Comparison of ENCODE assay signal across 28 cellular contexts in the genomic region with DNA sequence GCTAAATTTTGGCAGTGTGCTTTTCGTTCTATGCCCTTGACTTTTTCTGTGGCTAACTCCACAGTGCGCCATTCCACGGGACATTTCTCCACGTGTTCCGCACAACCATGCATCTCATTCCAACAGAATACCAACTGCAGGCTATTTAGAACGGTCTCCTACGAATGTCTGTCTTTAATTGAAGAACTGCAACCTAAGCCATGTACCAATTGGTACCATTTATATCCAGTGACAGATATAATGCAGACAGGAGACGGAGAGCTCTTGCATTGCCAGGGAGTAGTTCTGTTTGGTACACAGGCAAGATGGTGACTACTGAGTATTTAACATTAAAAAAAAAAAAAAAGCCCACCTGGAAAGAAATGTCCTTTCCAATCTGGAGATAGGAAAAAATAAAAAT.
"Had no signal": no experiment of that assay in that cellular context is flagged by ENCODE, and none has a peak within 500 bp of the region (broad histone marks: within the 10 kb centered on the region; RNA-seq: fewer than 3 reads in every experiment).

No MANE protein-coding gene starts in this region.

- H3K27ac Mint-ChIP-seq: mesothelial cell of epicardium; neural progenitor cell; progenitor cell of endocrine pancreas; stimulated activated memory B cell treated with anti-CD40 and anti-IgM and Interleukin-4, amounts not matched to agents 10 μg/mL and 1 μg/mL and 100 μg/mL, for 72 hours had no signal

- H2AFZ ChIP-seq: neural progenitor cell, parathyroid adenoma had no signal

- H3K9me3 ChIP-seq: esophagus squamous epithelium, mucosa of descending colon, right atrium auricular region, sigmoid colon, spleen, testis, tibial artery, upper lobe of left lung had no signal

- H3K4me2 ChIP-seq: neural progenitor cell had no signal

- H3K4me3 Mint-ChIP-seq: effector memory CD8-positive, alpha-beta T cell; mesothelial cell of epicardium; naive B cell; natural killer cell treated with Interleukin-12 subunit alpha and Interleukin-12 subunit beta and Interleukin-15 and Interleukin-18, amount 100 ng/mL, for 72 hours; neural progenitor cell; stimulated activated memory B cell treated with anti-CD40 and anti-IgM and Interleukin-4, amounts not matched to agents 10 μg/mL and 1 μg/mL and 100 μg/mL, for 72 hours had no signal

- H3K36me3 ChIP-seq: esophagus squamous epithelium, neural progenitor cell, right atrium auricular region, sigmoid colon, tibial artery, upper lobe of left lung had no signal

- ATAC-seq: effector memory CD8-positive, alpha-beta T cell; left lobe of liver; mucosa of descending colon; natural killer cell treated with Interleukin-12 subunit alpha and Interleukin-12 subunit beta and Interleukin-15 and Interleukin-18, amount 100 ng/mL, for 72 hours; stimulated activated memory B cell treated with anti-CD40 and anti-IgM and Interleukin-4, amounts not matched to agents 10 μg/mL and 1 μg/mL and 100 μg/mL, for 72 hours; stimulated activated naive CD8-positive, alpha-beta T cell treated with anti-CD3 and anti-CD28 coated beads, Interleukin-15, Interleukin-2, amounts not matched to agents 100 U/mL and 50 U/mL, for 24 hours had no signal

- FAIRE-seq: endometrium, keratinocyte, urothelium cell line had no signal

- H3K4me1 ChIP-seq: sigmoid colon, tibial artery had no signal

- DNase-seq: effector memory CD8-positive, alpha-beta T cell; erythroblast; esophagus squamous epithelium; foreskin melanocyte; mesenchymal stem cell; mucosa of descending colon; naive B cell; sigmoid colon; spleen; stimulated activated CD4-positive, alpha-beta T cell treated with anti-CD3 and anti-CD28 coated beads, Interleukin-4, amount 100 ng/mL, for 4 hours; stimulated activated naive CD8-positive, alpha-beta T cell treated with anti-CD3 and anti-CD28 coated beads, Interleukin-15, Interleukin-2, amounts not matched to agents 100 U/mL and 50 U/mL, for 24 hours; substantia nigra; testis; tibial artery; upper lobe of left lung had no signal

- H3K4me1 Mint-ChIP-seq: mesothelial cell of epicardium, neural progenitor cell had no signal

- H3K9me3 Mint-ChIP-seq: effector memory CD8-positive, alpha-beta T cell; mesothelial cell of epicardium; naive B cell; natural killer cell treated with Interleukin-12 subunit alpha and Interleukin-12 subunit beta and Interleukin-15 and Interleukin-18, amount 100 ng/mL, for 72 hours; neural progenitor cell; stimulated activated memory B cell treated with anti-CD40 and anti-IgM and Interleukin-4, amounts not matched to agents 10 μg/mL and 1 μg/mL and 100 μg/mL, for 72 hours had no signal

- H3K27me3 Mint-ChIP-seq: effector memory CD8-positive, alpha-beta T cell; naive B cell; natural killer cell treated with Interleukin-12 subunit alpha and Interleukin-12 subunit beta and Interleukin-15 and Interleukin-18, amount 100 ng/mL, for 72 hours; stimulated activated memory B cell treated with anti-CD40 and anti-IgM and Interleukin-4, amounts not matched to agents 10 μg/mL and 1 μg/mL and 100 μg/mL, for 72 hours had no signal

- H3K36me3 Mint-ChIP-seq: mesothelial cell of epicardium had no signal

- H3K27ac ChIP-seq: coronary artery, esophagus squamous epithelium, neural progenitor cell, parathyroid adenoma, sigmoid colon, skin epidermis, spleen, testis, tibial artery, upper lobe of left lung had no signal

- H3K27me3 ChIP-seq: right atrium auricular region, sigmoid colon, spleen, testis, upper lobe of left lung had no signal

- H3K9ac ChIP-seq: neural progenitor cell, parathyroid adenoma had no signal

- H3K4me3 ChIP-seq: coronary artery, esophagus squamous epithelium, mucosa of descending colon, neural progenitor cell, right atrium auricular region, sigmoid colon, skin epidermis, spleen, testis, tibial artery, upper lobe of left lung had no signal
